Comparison of ENCODE assay signal across 1 cellular context in the genomic region with DNA sequence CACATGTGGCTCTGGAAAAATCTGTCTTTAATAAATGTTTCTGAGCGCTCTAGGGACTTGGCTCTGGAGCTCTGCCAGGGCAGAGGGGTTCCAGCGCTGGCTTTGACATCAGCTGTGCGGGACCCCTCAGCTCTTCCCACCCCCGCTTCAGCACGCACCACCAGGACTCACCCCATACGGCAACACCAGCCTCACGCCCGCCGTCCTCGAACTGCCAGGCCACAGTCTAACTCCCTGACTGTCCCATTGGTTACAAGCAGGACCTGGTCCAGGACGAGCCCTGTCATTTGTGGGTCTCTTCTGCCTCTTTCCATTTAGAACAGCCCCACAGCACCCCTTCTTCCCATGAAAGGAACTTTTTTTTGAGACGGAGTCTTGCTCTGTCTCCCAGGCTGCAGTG.
TF ChIP-seq lines count a peak whose summit lies in the region.

No MANE protein-coding gene starts in this region.

TF ChIP-seq in HepG2, 621 proteins besides CTCF, POLR2A, EP300 and RAD21 (continued from another document):
- TF ChIP-seq ZBTB2 (CRISPR knock-in tag; IDR thresholded peaks at IDR 0.05; ENCODE audit: low read depth): no peak
- TF ChIP-seq IRF9 (CRISPR knock-in tag; IDR thresholded peaks at IDR 0.05; ENCODE audit: borderline replicate concordance): no peak
- TF ChIP-seq ZFP36 (IDR thresholded peaks at IDR 0.05; ENCODE audit: borderline replicate concordance, low read depth, low read length, partially characterized antibody): no peak
- TF ChIP-seq ZNF441 (CRISPR knock-in tag; IDR thresholded peaks at IDR 0.05; ENCODE audit: borderline replicate concordance): no peak
- TF ChIP-seq ATF2 (CRISPR knock-in tag; IDR thresholded peaks at IDR 0.05): no peak
- TF ChIP-seq ZXDC (CRISPR knock-in tag; IDR thresholded peaks at IDR 0.05): no peak
- no peak for TF ChIP-seq JUND (CRISPR knock-in tag; IDR thresholded peaks at IDR 0.05)
- no peak for TF ChIP-seq ZNF550 (CRISPR knock-in tag; IDR thresholded peaks at IDR 0.05; ENCODE audit: borderline replicate concordance)
- TF ChIP-seq ZNF256 (CRISPR knock-in tag; conservative IDR thresholded peaks at IDR 0.05): no peak
- TF ChIP-seq MTA3 (CRISPR knock-in tag; IDR thresholded peaks at IDR 0.05): no peak
- TF ChIP-seq ZFP90 (CRISPR knock-in tag; IDR thresholded peaks at IDR 0.05; ENCODE audit: borderline replicate concordance): no peak
- TF ChIP-seq SMYD3 (CRISPR knock-in tag; IDR thresholded peaks at IDR 0.05): no peak
- no peak for TF ChIP-seq HES4 (CRISPR knock-in tag; IDR thresholded peaks at IDR 0.05; ENCODE audit: borderline replicate concordance)
